ENCODE assay signal across 9 cellular contexts in the genomic region with DNA sequence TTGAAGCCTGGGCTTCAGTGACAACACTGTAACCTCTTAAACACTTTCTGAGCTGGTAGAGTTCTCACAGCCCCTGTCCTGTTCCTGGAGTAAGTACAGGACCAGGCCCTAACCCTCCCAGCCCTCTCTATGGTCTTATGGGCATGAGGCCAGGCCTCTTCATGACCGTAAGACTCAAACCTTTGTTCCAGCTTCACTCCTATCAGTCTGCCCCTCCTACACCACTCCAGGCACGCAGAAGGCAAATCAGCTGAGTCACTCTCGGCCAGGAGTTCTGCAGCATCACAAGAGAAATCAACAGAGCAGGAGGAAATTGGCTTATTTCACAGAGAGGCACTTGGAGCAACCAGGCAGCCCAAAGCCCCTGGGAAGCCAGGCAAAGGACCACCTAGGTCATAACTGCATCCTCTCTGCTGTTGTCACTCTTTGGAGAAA. TPM values are rescaled to one million over a fixed set of nuclear protein-coding genes. Genes with fewer than 3 reads are reported as not detected.
DNase-seq lines count a peak whose midpoint lies in the region; ATAC-seq, FAIRE-seq and TF ChIP-seq lines count a peak whose summit lies in the region.
"Had no signal": no experiment of that assay in that cellular context is flagged by ENCODE, and none has a peak within 500 bp of the region (broad histone marks: within the 10 kb centered on the region; RNA-seq: fewer than 3 reads in every experiment).

No MANE protein-coding gene starts in this region.

- no peaks in the 10 kb centered on the region for H3K9me3 Mint-ChIP-seq in HFFc6
- no peaks in the 10 kb centered on the region for H3K9me3 Mint-ChIP-seq in activated CD8-positive, alpha-beta T cell treated with anti-CD3 and anti-CD28 coated beads for 36 hours
- H3K9me3 Mint-ChIP-seq: T-helper 1 cell treated with Interleukin-12 subunit alpha and Interleukin-12 subunit beta and Interleukin-4 antibody, amounts not matched to agents 30 μg/mL and 1 μg/mL, for 36 hours had no signal

- no peaks in the 10 kb centered on the region for H3K9me3 ChIP-seq in small intestine (ENCODE audit: control insufficient read depth, low read depth)

- no peak overlapping the region for H3K4me3 ChIP-seq in small intestine (ENCODE audit: low read depth in 1 of 2, low read length in 2 of 2)

- no peak for FAIRE-seq in small intestine (lab: Jason Lieb, UNC)

- intact Hi-C loops in activated CD8-positive, alpha-beta T cell treated with anti-CD3 and anti-CD28 coated beads for 36 hours (cut with micrococcal nuclease) = no loop called here

- H3K4me1 Mint-ChIP-seq in HFFc6 (ENCODE audit: low read depth) = peaks cover 11% of the 10 kb centered on the region
- H3K4me1 Mint-ChIP-seq in activated CD8-positive, alpha-beta T cell treated with anti-CD3 and anti-CD28 coated beads for 36 hours (ENCODE audit: low read depth) = no peaks in the 10 kb centered on the region

- peaks cover 0 to 2% of the 10 kb centered on the region in 2 donors for H3K4me1 ChIP-seq in small intestine (ENCODE audit: control insufficient read depth in 2 of 2, insufficient read depth in 1 of 2, low read depth in 1 of 2, low read length in 1 of 2)

- WGBS in small intestine, 3 donors = 6 to 17% (median 7%) methylated on average over 3 of the region's 3 CpGs

- no peak for TF ChIP-seq CTCF in HFFc6 (IDR thresholded peaks at IDR 0.05)
- TF ChIP-seq CTCF in activated CD8-positive, alpha-beta T cell treated with anti-CD3 and anti-CD28 coated beads for 36 hours (IDR thresholded peaks at IDR 0.05) = no peak

- no peaks in the 10 kb centered on the region for H3K36me3 Mint-ChIP-seq in HFFc6 (ENCODE audit: low read depth)
- no peaks in the 10 kb centered on the region for H3K36me3 Mint-ChIP-seq in activated CD8-positive, alpha-beta T cell treated with anti-CD3 and anti-CD28 coated beads for 36 hours (ENCODE audit: low read depth)

- H3K27ac ChIP-seq in epithelial cell of prostate (no peak overlapping the region), small intestine (ENCODE audit: low read depth in 1 of 2, low read length in 1 of 2) (no peak overlapping the region)

- ATAC-seq in GM19351 (IDR thresholded peaks at IDR 0.05; ENCODE audit: unreplicated experiment) = no peak
- no peak for ATAC-seq in left lobe of liver
- no peak for ATAC-seq in activated CD8-positive, alpha-beta T cell treated with anti-CD3 and anti-CD28 coated beads for 36 hours

- H3K36me3 ChIP-seq in small intestine (ENCODE audit: control insufficient read depth in 2 of 2, insufficient read depth in 2 of 2, low read length in 2 of 2) = no peaks in the 10 kb centered on the region

- H3K27me3 Mint-ChIP-seq in HFFc6 (ENCODE audit: insufficient read depth) = peaks cover 21% of the 10 kb centered on the region
- H3K27me3 Mint-ChIP-seq in activated CD8-positive, alpha-beta T cell treated with anti-CD3 and anti-CD28 coated beads for 36 hours = peaks cover 29% of the 10 kb centered on the region

- POLR2A ChIA-PET in activated CD8-positive, alpha-beta T cell treated with anti-CD3 and anti-CD28 coated beads for 36 hours (lab: Charles Lee) = no interaction called here

- CTCF ChIA-PET in activated CD8-positive, alpha-beta T cell treated with anti-CD3 and anti-CD28 coated beads for 36 hours (lab: Charles Lee) = no interaction called here

- no peak overlapping the region for H3K4me3 Mint-ChIP-seq in HFFc6
- no peak overlapping the region for H3K4me3 Mint-ChIP-seq in activated CD8-positive, alpha-beta T cell treated with anti-CD3 and anti-CD28 coated beads for 36 hours
- H3K4me3 Mint-ChIP-seq: T-helper 1 cell treated with Interleukin-12 subunit alpha and Interleukin-12 subunit beta and Interleukin-4 antibody, amounts not matched to agents 30 μg/mL and 1 μg/mL, for 36 hours had no signal

- DNase-seq in HFFc6 (peak; percentile 37), NCI-H748 (lab: John Stamatoyannopoulos, UW; ENCODE audit: unreplicated experiment) (peak; percentile 79), epithelial cell of prostate (ENCODE audit: low read depth, low spot score) (peak; percentile 46), small intestine (peak; percentile 88), NCI-H446 treated with DMSO at 0.1 percent for 48 hours (lab: John Stamatoyannopoulos, UW) (no peak), left lobe of liver (ENCODE audit: low spot score) (no peak)
- DNase-seq in activated CD8-positive, alpha-beta T cell treated with anti-CD3 and anti-CD28 coated beads for 36 hours = no peak

- peak overlapping the region; percentile 55 for H3K27ac Mint-ChIP-seq in HFFc6
- H3K27ac Mint-ChIP-seq in activated CD8-positive, alpha-beta T cell treated with anti-CD3 and anti-CD28 coated beads for 36 hours = no peak overlapping the region
- H3K27ac Mint-ChIP-seq: T-helper 1 cell treated with Interleukin-12 subunit alpha and Interleukin-12 subunit beta and Interleukin-4 antibody, amounts not matched to agents 30 μg/mL and 1 μg/mL, for 36 hours had no signal

- H3K27me3 ChIP-seq in small intestine (ENCODE audit: control insufficient read depth in 2 of 2, insufficient read depth in 2 of 2, low read length in 2 of 2) = peaks cover 0 to 2% of the 10 kb centered on the region in 2 donors

RNA-seq across cellular contexts. Expression of gene CHD6, which starts 25.3 kb away (rescaled TPM):
- total RNA-seq in HFFc6 (2021; fragmentation: NEBNext Ultra II Directional; extraction: Animal tissue kit (Norgen Biotek cat#: 25700)) = 10 to 100 TPM; 24.7 to 28.9 (median 27.1) TPM
- 10 to 100 TPM in 2 of 3 donors, 1 to 10 TPM in 1; 5.3 to 46.7 (median 11.6) TPM for polyA plus RNA-seq in small intestine
- total RNA-seq in left lobe of liver = 12.1 TPM
- total RNA-seq in activated CD8-positive, alpha-beta T cell treated with anti-CD3 and anti-CD28 coated beads for 36 hours = 10 to 100 TPM; 25.4 to 28.2 TPM

Comparison
In these comparisons a context has a peak if more than half of its experiments do, and no peak if none do; other contexts are left out.
1. DNase-seq: peak in HFFc6 (single experiment), NCI-H748 (single experiment), epithelial cell of prostate (single experiment) and small intestine (single experiment); none in NCI-H446 treated with DMSO at 0.1 percent for 48 hours (single experiment), left lobe of liver (single experiment) and activated CD8-positive, alpha-beta T cell treated with anti-CD3 and anti-CD28 coated beads for 36 hours (single experiment).